In genomic region chr12:464484-465267, GRCh38 we compare ENCODE assay signal across 15 cellular contexts. TPM values are rescaled to one million over a fixed set of nuclear protein-coding genes. Genes with fewer than 3 reads are reported as not detected.
DNase-seq lines count a peak whose midpoint lies in the region; ATAC-seq, FAIRE-seq and TF ChIP-seq lines count a peak whose summit lies in the region.
"Had no signal": no experiment of that assay in that cellular context is flagged by ENCODE, and none has a peak within 500 bp of the region (broad histone marks: within the 10 kb centered on the region; RNA-seq: fewer than 3 reads in every experiment).

No MANE protein-coding gene starts in this region.

- no peaks in the 10 kb centered on the region for H3K9me3 Mint-ChIP-seq in astrocyte (ENCODE audit: unreplicated experiment)
- H3K9me3 Mint-ChIP-seq: naive thymus-derived CD8-positive, alpha-beta T cell had no signal

- H3K4me1 ChIP-seq in astrocyte (ENCODE audit: insufficient read depth, low read length) (peaks cover under 1% of the 10 kb centered on the region), left lung (peaks cover 0 to 12% of the 10 kb centered on the region in 2 donors), thoracic aorta (ENCODE audit: control insufficient read depth in 1 of 2, low read depth in 2 of 2) (peaks cover 20 to 84% of the 10 kb centered on the region in 2 donors), small intestine (ENCODE audit: control insufficient read depth in 2 of 2, insufficient read depth in 1 of 2, low read depth in 1 of 2, low read length in 1 of 2) (no peaks in the 10 kb centered on the region), mesenchymal stem cell (ENCODE audit: control insufficient read depth, insufficient read depth, low read depth, low read length) (peaks cover 5% of the 10 kb centered on the region)

- H3K36me3 Mint-ChIP-seq in astrocyte (ENCODE audit: low read depth, unreplicated experiment) = no peaks in the 10 kb centered on the region
- H3K36me3 Mint-ChIP-seq: naive thymus-derived CD8-positive, alpha-beta T cell had no signal

- H3K27me3 ChIP-seq in astrocyte (ENCODE audit: insufficient read depth, low read length) (peaks cover 46% of the 10 kb centered on the region), left lung (peaks cover 0 to 51% of the 10 kb centered on the region in 2 donors), thoracic aorta (replicated peaks; ENCODE audit: insufficient read depth) (no peaks in the 10 kb centered on the region), small intestine (ENCODE audit: control insufficient read depth in 2 of 2, insufficient read depth in 2 of 2, low read length in 2 of 2) (peaks cover 0 to 3% of the 10 kb centered on the region in 2 donors), mesenchymal stem cell (ENCODE audit: control insufficient read depth in 1 of 2, insufficient read depth in 1 of 2, low read length in 2 of 2) (peaks cover 25 to 80% of the 10 kb centered on the region in 2 experiments)
- H3K27me3 ChIP-seq: Peyer's patch had no signal

- peaks cover 22% of the 10 kb centered on the region for H3K27me3 Mint-ChIP-seq in astrocyte (ENCODE audit: low read depth, unreplicated experiment)

- H3K4me3 ChIP-seq in astrocyte (ENCODE audit: insufficient read depth, low read depth, low read length) (no peak overlapping the region), left lung (no peak overlapping the region), thoracic aorta (peak overlapping the region; percentile 35), small intestine (ENCODE audit: low read depth in 1 of 2, low read length in 2 of 2) (no peak overlapping the region), mesenchymal stem cell (ENCODE audit: insufficient read depth in 1 of 2, low read depth in 1 of 2, low read length in 2 of 2) (no peak overlapping the region)
- H3K4me3 ChIP-seq: Peyer's patch had no signal

- H3K4me1 Mint-ChIP-seq in astrocyte (ENCODE audit: low read depth, unreplicated experiment) = peaks cover 23% of the 10 kb centered on the region

- H2BK12ac ChIP-seq in mesenchymal stem cell (ENCODE audit: low read length in 2 of 2) = no peak overlapping the region

- H3K27ac Mint-ChIP-seq in astrocyte (ENCODE audit: unreplicated experiment) = no peak overlapping the region

- peaks cover 4% of the 10 kb centered on the region for H4K20me1 ChIP-seq in astrocyte (ENCODE audit: insufficient read depth, low read length)

- no peak overlapping the region for H3K18ac ChIP-seq in mesenchymal stem cell (ENCODE audit: low read depth in 1 of 2, low read length in 2 of 2)

- no peak for FAIRE-seq in astrocyte (lab: Jason Lieb, UNC)
- no peak for FAIRE-seq in small intestine (lab: Jason Lieb, UNC)
- FAIRE-seq: H54 had no signal

- 71 to 73% (median 72%) methylated on average over 16 of the region's 16 CpGs for WGBS in small intestine, 3 donors
- WGBS in mesenchymal stem cell = 87% methylated on average over 16 of the region's 16 CpGs

- H3K23ac ChIP-seq in mesenchymal stem cell (ENCODE audit: low read length in 2 of 2) = no peak overlapping the region

- ATAC-seq in left lung (peak; percentile 7), thoracic aorta (ENCODE audit: insufficient number of reproducible peaks, low FRiP score, low read depth) (no peak), GM21390 (IDR thresholded peaks at IDR 0.05; ENCODE audit: unreplicated experiment) (no peak)
- ATAC-seq: foreskin keratinocyte; naive thymus-derived CD8-positive, alpha-beta T cell had no signal

- H3K9me3 ChIP-seq in astrocyte (ENCODE audit: insufficient read depth, low read depth, low read length) (no peaks in the 10 kb centered on the region), left lung (no peaks in the 10 kb centered on the region), thoracic aorta (no peaks in the 10 kb centered on the region), small intestine (ENCODE audit: control insufficient read depth, low read depth) (no peaks in the 10 kb centered on the region), mesenchymal stem cell (ENCODE audit: control insufficient read depth, low read length) (no peaks in the 10 kb centered on the region)
- H3K9me3 ChIP-seq: Peyer's patch had no signal

- intact Hi-C loops in left lung (cut with DNase I) = no loop called here

- H3K4ac ChIP-seq in mesenchymal stem cell (ENCODE audit: low read depth in 1 of 2, low read length in 2 of 2) = no peak overlapping the region

- H2AFZ ChIP-seq in astrocyte (ENCODE audit: low read depth, low read length) = no peak overlapping the region
- H2AFZ ChIP-seq in mesenchymal stem cell (ENCODE audit: low read depth, low read length) = no peak overlapping the region

- H4K8ac ChIP-seq in mesenchymal stem cell (ENCODE audit: low read length) = no peak overlapping the region

- H3K27ac ChIP-seq in astrocyte (ENCODE audit: low read depth, low read length) = no peak overlapping the region
- peak overlapping the region in 1 of 2 donors; percentile 47 for H3K27ac ChIP-seq in left lung
- peak overlapping the region; percentile 83 to 86 for H3K27ac ChIP-seq in thoracic aorta
- H3K27ac ChIP-seq in small intestine (ENCODE audit: low read depth in 1 of 2, low read length in 1 of 2) = no peak overlapping the region
- no peak overlapping the region for H3K27ac ChIP-seq in mesenchymal stem cell (ENCODE audit: low read length, poor library complexity, severe bottlenecking)
- H3K27ac ChIP-seq: foreskin keratinocyte, Peyer's patch had no signal

- H2BK5ac ChIP-seq in mesenchymal stem cell (ENCODE audit: low read depth, low read length, poor library complexity, severe bottlenecking) = no peak overlapping the region

- H4K91ac ChIP-seq in mesenchymal stem cell (ENCODE audit: low read length) = no peak overlapping the region

- H3K79me2 ChIP-seq in astrocyte (ENCODE audit: insufficient read depth, low read length) = no peaks in the 10 kb centered on the region

- TF ChIP-seq CTCF in astrocyte (IDR thresholded peaks at IDR 0.05; ENCODE audit: insufficient read depth, low read depth, low read length) (no peak), left lung (IDR thresholded peaks at IDR 0.05) (no peak), thoracic aorta (IDR thresholded peaks at IDR 0.05) (no peak)

- H3K4me3 Mint-ChIP-seq in astrocyte (ENCODE audit: unreplicated experiment) = no peak overlapping the region
- H3K4me3 Mint-ChIP-seq: naive thymus-derived CD8-positive, alpha-beta T cell had no signal

- H3K9ac ChIP-seq in astrocyte (ENCODE audit: low read length) = no peak overlapping the region
- H3K9ac ChIP-seq in mesenchymal stem cell (ENCODE audit: low read length) = no peak overlapping the region

- no peak overlapping the region for H2BK120ac ChIP-seq in mesenchymal stem cell (ENCODE audit: low read depth, low read length)

- H3K79me1 ChIP-seq in mesenchymal stem cell (replicated peaks; ENCODE audit: low read length, poor library complexity, severe bottlenecking) = no peaks in the 10 kb centered on the region

- no peak overlapping the region for H2BK15ac ChIP-seq in mesenchymal stem cell (ENCODE audit: low read depth, poor library complexity, severe bottlenecking)

- peak overlapping the region in 1 of 2 experiments; percentile 78 for H3K14ac ChIP-seq in mesenchymal stem cell (ENCODE audit: low read length in 2 of 2)

- no peak overlapping the region for H3K4me2 ChIP-seq in astrocyte (ENCODE audit: low read length)
- H3K4me2 ChIP-seq in mesenchymal stem cell (ENCODE audit: low read length, poor library complexity, severe bottlenecking) = no peak overlapping the region

- H2AK5ac ChIP-seq in mesenchymal stem cell (ENCODE audit: low read length, severe bottlenecking) = no peak overlapping the region

- peak; percentile 6 for DNase-seq in NCI-H2196 treated with DMSO at 0.1 percent for 48 hours (lab: John Stamatoyannopoulos, UW; ENCODE audit: unreplicated experiment)
- DNase-seq in NCI-H2196 (lab: John Stamatoyannopoulos, UW; ENCODE audit: unreplicated experiment) = no peak
- DNase-seq in astrocyte (ENCODE audit: low read depth) = peak; percentile 10
- DNase-seq in left lung = no peak
- no peak for DNase-seq in thoracic aorta (ENCODE audit: low spot score)
- DNase-seq in small intestine = no peak
- DNase-seq in mesenchymal stem cell = no peak
- DNase-seq: 8988T; activated CD4-positive, alpha-beta T cell treated with anti-CD3 and anti-CD28 coated beads for 4 hours; effector CD8-positive, alpha-beta T cell; foreskin keratinocyte; naive thymus-derived CD8-positive, alpha-beta T cell; Peyer's patch had no signal

- H3K36me3 ChIP-seq in astrocyte (ENCODE audit: insufficient read depth, low read length) = no peaks in the 10 kb centered on the region
- H3K36me3 ChIP-seq in left lung = no peaks in the 10 kb centered on the region
- H3K36me3 ChIP-seq in thoracic aorta = no peaks in the 10 kb centered on the region
- H3K36me3 ChIP-seq in small intestine (ENCODE audit: control insufficient read depth in 2 of 2, insufficient read depth in 2 of 2, low read length in 2 of 2) = no peaks in the 10 kb centered on the region
- no peaks in the 10 kb centered on the region for H3K36me3 ChIP-seq in mesenchymal stem cell (ENCODE audit: control insufficient read depth in 1 of 2, insufficient read depth in 2 of 2, low read depth in 1 of 2, low read length in 2 of 2)
- H3K36me3 ChIP-seq: Peyer's patch had no signal

RNA-seq across cellular contexts. Expression of gene B4GALNT3, which starts 4.9 kb away (rescaled TPM):
- total RNA-seq in astrocyte (3.6 and 4.6 TPM in 2 replicates), left lung (10 to 100 TPM; 31.4 to 34.0 TPM), thoracic aorta (10 to 100 TPM; 16.8 to 22.3 TPM)
- polyA plus RNA-seq in small intestine = 1 to 10 TPM in 1 of 3 donors, under 1 TPM in 1, not detected in 1; 0.45 to 6.6 TPM
- 3.1 TPM for polyA plus RNA-seq in mesenchymal stem cell (2013, experiment 1 of 2)
- 3.2 TPM for polyA plus RNA-seq in mesenchymal stem cell (2013, experiment 2 of 2)

Comparison
In these comparisons a context has a peak if more than half of its experiments do, and no peak if none do; other contexts are left out.
1. DNase-seq: peak in NCI-H2196 treated with DMSO at 0.1 percent for 48 hours (single experiment) and astrocyte (single experiment); none in NCI-H2196 (single experiment), left lung (0 of 2), thoracic aorta (single experiment), small intestine (single experiment) and mesenchymal stem cell (single experiment).
2. H3K27ac ChIP-seq: peak in thoracic aorta (2 of 2); none in astrocyte (single experiment), small intestine (0 of 2) and mesenchymal stem cell (single experiment).